In the genomic region with DNA sequence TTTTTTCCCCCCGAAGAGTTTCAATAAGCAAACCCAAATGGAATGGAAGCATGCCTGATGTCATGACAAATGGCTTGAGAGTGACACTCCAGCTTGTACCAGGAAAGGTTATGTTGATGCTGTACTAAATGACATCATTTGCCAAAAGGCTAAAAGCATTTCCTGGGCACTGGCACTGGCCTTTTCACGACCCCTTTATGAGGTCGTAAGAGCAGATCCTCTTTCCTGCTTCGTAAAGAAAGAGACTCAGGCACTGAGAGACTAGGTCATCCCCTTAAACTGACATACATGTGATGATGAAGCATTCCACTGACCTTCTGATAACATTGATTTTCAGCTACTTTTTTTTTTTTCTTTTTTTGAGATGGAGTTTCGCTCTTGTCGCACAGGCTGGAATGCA, we compare ENCODE assay signal across 12 cellular contexts. TPM values are rescaled to one million over a fixed set of nuclear protein-coding genes. Genes with fewer than 3 reads are reported as not detected.
"Had no signal": no experiment of that assay in that cellular context is flagged by ENCODE, and none has a peak within 500 bp of the region (broad histone marks: within the 10 kb centered on the region; RNA-seq: fewer than 3 reads in every experiment).

No MANE protein-coding gene starts in this region.

- H3K4me3 ChIP-seq: adrenal gland, cardiac muscle cell, uterus had no signal

- H3K4me1 ChIP-seq: uterus had no signal

- DNase-seq: activated CD4-positive, alpha-beta memory T cell treated with anti-CD3 and anti-CD28 coated beads, Interleukin-2, amount 10 ng/mL, durations not matched to agents 7 days and 5 days; activated CD4-positive, alpha-beta T cell treated with anti-CD3 and anti-CD28 coated beads for 36 hours; activated effector memory CD4-positive, alpha-beta T cell treated with Interleukin-2 at 50 U/mL for 16 hours; activated naive CD4-positive, alpha-beta T cell treated with anti-CD3 and anti-CD28 coated beads, Interleukin-2, amount 50 U/mL, for 16 hours; activated T-cell treated with anti-CD3 and anti-CD28 coated beads, Interleukin-2, amount 50 U/mL, for 4 hours; adrenal gland; erythroblast; midbrain; stimulated activated CD4-positive, alpha-beta T cell treated with anti-CD3 and anti-CD28 coated beads, Interleukin-1b, Interleukin-23, amount 100 ng/mL, for 48 hours; uterus; WERI-Rb-1 had no signal

- ATAC-seq: activated CD4-positive, alpha-beta T cell treated with anti-CD3 and anti-CD28 coated beads for 36 hours; activated T-cell treated with anti-CD3 and anti-CD28 coated beads, Interleukin-2, amount 50 U/mL, for 4 hours had no signal

- H3K27ac ChIP-seq: cardiac muscle cell had no signal

- H3K36me3 ChIP-seq: cardiac muscle cell, uterus had no signal

- H3K27me3 ChIP-seq: adrenal gland, cardiac muscle cell, uterus had no signal

- H3K9me3 ChIP-seq: adrenal gland, uterus had no signal

RNA-seq across cellular contexts. Expression of a gene that starts 30.5 kb away (rescaled TPM):
- total RNA-seq: activated CD4-positive, alpha-beta memory T cell treated with anti-CD3 and anti-CD28 coated beads, Interleukin-2, amount 10 ng/mL, durations not matched to agents 7 days and 5 days; activated CD4-positive, alpha-beta T cell treated with anti-CD3 and anti-CD28 coated beads for 36 hours; activated T-cell treated with anti-CD3 and anti-CD28 coated beads, Interleukin-2, amount 50 U/mL, for 4 hours had no signal
- polyA plus RNA-seq: cardiac muscle cell had no signal
